In genomic region chr3:195982754-195983153, GRCh38 we compare ENCODE assay signal across 6 cellular contexts.
DNase-seq lines count a peak whose midpoint lies in the region; ATAC-seq and TF ChIP-seq lines count a peak whose summit lies in the region.
"Not testable (repeated sequence)": the region's sequence is repeated elsewhere in the genome, so short reads cannot be mapped to it uniquely, and the experiment has no call there.

No MANE protein-coding gene starts in this region.

- peak overlapping the region; percentile 78 for H3K9ac ChIP-seq in Loucy (ENCODE audit: low read depth, low read length, poor library complexity, severe bottlenecking)

- H3K4me3 ChIP-seq in Loucy (ENCODE audit: low read length, poor library complexity, severe bottlenecking), result peak overlapping the region; percentile 71
- not testable (repeated sequence) for H3K4me3 ChIP-seq in sigmoid colon

- POLR2A ChIA-PET in activated naive CD8-positive, alpha-beta T cell treated with anti-CD3 and anti-CD28 coated beads, Interleukin-2, amount 10 ng/mL, durations not matched to agents 7 days and 5 days (lab: Charles Lee), result not testable (repeated sequence)

- peak; percentile 56 for DNase-seq in activated CD4-positive, alpha-beta T cell treated with anti-CD3 and anti-CD28 coated beads, Interleukin-2, amount 10 ng/mL, durations not matched to agents 24 days and 14 days
- DNase-seq in activated naive CD8-positive, alpha-beta T cell treated with anti-CD3 and anti-CD28 coated beads, Interleukin-2, amount 10 ng/mL, durations not matched to agents 7 days and 5 days, result peak; percentile 26
- DNase-seq in left lobe of liver (ENCODE audit: low spot score), result peak; percentile 43
- not testable (repeated sequence) for DNase-seq in nephron progenitor cell
- peak; percentile 21 for DNase-seq in sigmoid colon

- H3F3A ChIP-seq in Loucy (ENCODE audit: low read depth), result not testable (repeated sequence)

- 95 to 98% methylated on average over 17 of the region's 17 CpGs for WGBS in sigmoid colon, 2 donors

- not testable (repeated sequence) for H3K9me2 ChIP-seq in Loucy (replicated peaks; ENCODE audit: low read depth, low read length)

- peak overlapping the region; percentile 35 for H3K4me2 ChIP-seq in Loucy (ENCODE audit: low read depth, low read length, poor library complexity, severe bottlenecking)

- not testable (repeated sequence) for H3K27ac Mint-ChIP-seq in activated CD4-positive, alpha-beta T cell treated with anti-CD3 and anti-CD28 coated beads, Interleukin-2, amount 10 ng/mL, durations not matched to agents 24 days and 14 days; activated naive CD8-positive, alpha-beta T cell treated with anti-CD3 and anti-CD28 coated beads, Interleukin-2, amount 10 ng/mL, durations not matched to agents 7 days and 5 days
- peak overlapping the region; percentile 37 for H3K27ac Mint-ChIP-seq in nephron progenitor cell

- H3K4me1 ChIP-seq in Loucy (ENCODE audit: insufficient read depth, low read length, poor library complexity, severe bottlenecking); sigmoid colon: not testable (repeated sequence)

- H2AFZ ChIP-seq in Loucy (ENCODE audit: low read length), result not testable (repeated sequence)

- not testable (repeated sequence) for TF ChIP-seq POLR2A in sigmoid colon (IDR thresholded peaks at IDR 0.05)

- H3K36me3 Mint-ChIP-seq in activated CD4-positive, alpha-beta T cell treated with anti-CD3 and anti-CD28 coated beads, Interleukin-2, amount 10 ng/mL, durations not matched to agents 24 days and 14 days (ENCODE audit: low read depth), result peaks cover 13% of the 10 kb centered on the region
- H3K36me3 Mint-ChIP-seq in activated naive CD8-positive, alpha-beta T cell treated with anti-CD3 and anti-CD28 coated beads, Interleukin-2, amount 10 ng/mL, durations not matched to agents 7 days and 5 days, result not testable (repeated sequence)
- H3K36me3 Mint-ChIP-seq in nephron progenitor cell (ENCODE audit: low read depth), result peaks cover 10% of the 10 kb centered on the region

- not testable (repeated sequence) for H3K4me3 Mint-ChIP-seq in activated CD4-positive, alpha-beta T cell treated with anti-CD3 and anti-CD28 coated beads, Interleukin-2, amount 10 ng/mL, durations not matched to agents 24 days and 14 days; activated naive CD8-positive, alpha-beta T cell treated with anti-CD3 and anti-CD28 coated beads, Interleukin-2, amount 10 ng/mL, durations not matched to agents 7 days and 5 days; nephron progenitor cell

- H3K36me3 ChIP-seq in Loucy (ENCODE audit: insufficient read depth, low read length) (peaks cover 23% of the 10 kb centered on the region), sigmoid colon (peaks cover 0 to 50% (median 30%) of the 10 kb centered on the region in 4 donors)

- TF ChIP-seq EP300 in sigmoid colon (IDR thresholded peaks at IDR 0.05), result not testable (repeated sequence)

- H3K27me3 ChIP-seq in Loucy (ENCODE audit: insufficient read depth, low read length, poor library complexity, severe bottlenecking); sigmoid colon: not testable (repeated sequence)

- not testable (repeated sequence) for H3K27me3 Mint-ChIP-seq in activated CD4-positive, alpha-beta T cell treated with anti-CD3 and anti-CD28 coated beads, Interleukin-2, amount 10 ng/mL, durations not matched to agents 24 days and 14 days; activated naive CD8-positive, alpha-beta T cell treated with anti-CD3 and anti-CD28 coated beads, Interleukin-2, amount 10 ng/mL, durations not matched to agents 7 days and 5 days; nephron progenitor cell (ENCODE audit: low read depth, poor library complexity)

- not testable (repeated sequence) for H3K4me1 Mint-ChIP-seq in activated CD4-positive, alpha-beta T cell treated with anti-CD3 and anti-CD28 coated beads, Interleukin-2, amount 10 ng/mL, durations not matched to agents 24 days and 14 days; activated naive CD8-positive, alpha-beta T cell treated with anti-CD3 and anti-CD28 coated beads, Interleukin-2, amount 10 ng/mL, durations not matched to agents 7 days and 5 days; nephron progenitor cell

- peaks cover 28% of the 10 kb centered on the region for H3K79me2 ChIP-seq in Loucy (ENCODE audit: insufficient read depth, low read length)

- not testable (repeated sequence) for H3K9me3 ChIP-seq in Loucy (ENCODE audit: insufficient read depth, low read depth, low read length); sigmoid colon

- not testable (repeated sequence) for ATAC-seq in activated naive CD8-positive, alpha-beta T cell treated with anti-CD3 and anti-CD28 coated beads, Interleukin-2, amount 10 ng/mL, durations not matched to agents 7 days and 5 days (ENCODE audit: low read depth); left lobe of liver

- intact Hi-C loops in activated CD4-positive, alpha-beta T cell treated with anti-CD3 and anti-CD28 coated beads, Interleukin-2, amount 10 ng/mL, durations not matched to agents 24 days and 14 days (cut with micrococcal nuclease); sigmoid colon (cut with DNase I): not testable (repeated sequence)

- not testable (repeated sequence) for H4K20me1 ChIP-seq in Loucy (ENCODE audit: insufficient read depth, low read length, poor library complexity, severe bottlenecking)

- not testable (repeated sequence) for H3K9me3 Mint-ChIP-seq in activated CD4-positive, alpha-beta T cell treated with anti-CD3 and anti-CD28 coated beads, Interleukin-2, amount 10 ng/mL, durations not matched to agents 24 days and 14 days; activated naive CD8-positive, alpha-beta T cell treated with anti-CD3 and anti-CD28 coated beads, Interleukin-2, amount 10 ng/mL, durations not matched to agents 7 days and 5 days; nephron progenitor cell

- not testable (repeated sequence) for H3K27ac ChIP-seq in sigmoid colon

- TF ChIP-seq CTCF in Loucy (conservative IDR thresholded peaks at IDR 0.05; ENCODE audit: low read length); nephron progenitor cell (IDR thresholded peaks at IDR 0.05); sigmoid colon (IDR thresholded peaks at IDR 0.05): not testable (repeated sequence)
